Comparison of ENCODE assay signal across 1 cellular context in genomic region chr22:42571068-42571467, GRCh38. TPM values are rescaled to one million over a fixed set of nuclear protein-coding genes. Genes with fewer than 3 reads are reported as not detected.
"Had no signal": no experiment of that assay in that cellular context is flagged by ENCODE, and none has a peak within 500 bp of the region (broad histone marks: within the 10 kb centered on the region; RNA-seq: fewer than 3 reads in every experiment).

No MANE protein-coding gene starts in this region.

RNA-seq across cellular contexts. Expression of gene SERHL2, which starts 17.3 kb away (rescaled TPM):
- total RNA-seq: HT-29 had no signal
